14 cellular contexts compared by ENCODE assay signal in genomic region chr18:12843420-12844346, GRCh38. TPM values are rescaled to one million over a fixed set of nuclear protein-coding genes. Genes with fewer than 3 reads are reported as not detected.
DNase-seq lines count a peak whose midpoint lies in the region; ATAC-seq, FAIRE-seq and TF ChIP-seq lines count a peak whose summit lies in the region.
"Had no signal": no experiment of that assay in that cellular context is flagged by ENCODE, and none has a peak within 500 bp of the region (broad histone marks: within the 10 kb centered on the region; RNA-seq: fewer than 3 reads in every experiment).

No MANE protein-coding gene starts in this region.

- no peak for TF ChIP-seq CTCF in GM10248 (IDR thresholded peaks at IDR 0.05; ENCODE audit: control extremely low read depth, extremely low read depth, low read depth, missing control alignments)

- peak; percentile 83 for FAIRE-seq in urothelium cell line (lab: Jason Lieb, UNC)
- FAIRE-seq: G401.6 had no signal

- peaks cover 41% of the 10 kb centered on the region for H3K36me3 Mint-ChIP-seq in stimulated activated naive CD8-positive, alpha-beta T cell treated with anti-CD3 and anti-CD28 coated beads, Interleukin-15, Interleukin-2, amounts not matched to agents 100 ng/mL and 50 ng/mL, for 24 hours (ENCODE audit: low read depth)
- H3K36me3 Mint-ChIP-seq in activated CD4-positive, alpha-beta memory T cell treated with anti-CD3 and anti-CD28 coated beads, Interleukin-2, amount 10 ng/mL, durations not matched to agents 7 days and 5 days (ENCODE audit: low read depth): peaks cover 51% of the 10 kb centered on the region

- CTCF ChIA-PET in activated CD4-positive, alpha-beta memory T cell treated with anti-CD3 and anti-CD28 coated beads, Interleukin-2, amount 10 ng/mL, durations not matched to agents 7 days and 5 days (lab: Charles Lee): interaction anchor here (1.0 to 2.1 kb wide), 4 partner anchors 14 to 49 kb away, joined by 3 to 7 read pairs (median 4); partner anchors contain the start of gene PTPN2
- CTCF ChIA-PET in GM10248 (lab: Yijun Ruan, JAX): interaction anchor here (0.8 to 2.2 kb wide), 8 partner anchors 9 to 50 kb away, joined by 3 to 14 read pairs (median 4); no protein-coding TSS in a partner anchor

- in situ Hi-C loops in KBM-7 (cut with MboI; ENCODE audit: low pct_unique_long_range_greater_than_20kb, low sequenced_read_pairs): no loop called here

- DNase-seq in stimulated activated naive CD8-positive, alpha-beta T cell treated with anti-CD3 and anti-CD28 coated beads, Interleukin-15, amount 100 ng/mL, for 72 hours: no peak
- no peak for DNase-seq in activated CD4-positive, alpha-beta memory T cell treated with anti-CD3 and anti-CD28 coated beads, Interleukin-2, amount 10 ng/mL, durations not matched to agents 7 days and 5 days
- peak; percentile 24 for DNase-seq in iPS-NIHi7 (ENCODE audit: extremely low spot score)
- DNase-seq in urothelium cell line (ENCODE audit: low spot score): no peak
- no peak for DNase-seq in NCI-H446 (lab: John Stamatoyannopoulos, UW)
- DNase-seq in KBM-7: no peak
- DNase-seq in GM10248 (ENCODE audit: extremely low spot score): no peak
- DNase-seq: activated CD8-positive, alpha-beta memory T cell treated with anti-CD3 and anti-CD28 coated beads, Interleukin-2, amount 50 U/mL, for 4 hours; NCI-H2081; stimulated activated CD4-positive, alpha-beta T cell treated with anti-CD3 and anti-CD28 coated beads, Interleukin-2, amount 100 ng/mL, for 24 hours; stimulated activated naive CD4-positive, alpha-beta T cell; T-helper 9 cell had no signal

- no peaks in the 10 kb centered on the region for H3K9me3 Mint-ChIP-seq in stimulated activated naive CD8-positive, alpha-beta T cell treated with anti-CD3 and anti-CD28 coated beads, Interleukin-15, Interleukin-2, amounts not matched to agents 100 ng/mL and 50 ng/mL, for 24 hours
- H3K9me3 Mint-ChIP-seq in stimulated activated naive CD8-positive, alpha-beta T cell treated with anti-CD3 and anti-CD28 coated beads, Interleukin-15, amount 100 ng/mL, for 72 hours: no peaks in the 10 kb centered on the region
- H3K9me3 Mint-ChIP-seq in activated CD4-positive, alpha-beta memory T cell treated with anti-CD3 and anti-CD28 coated beads, Interleukin-2, amount 10 ng/mL, durations not matched to agents 7 days and 5 days: no peaks in the 10 kb centered on the region

- H3K27me3 Mint-ChIP-seq in stimulated activated naive CD8-positive, alpha-beta T cell treated with anti-CD3 and anti-CD28 coated beads, Interleukin-15, Interleukin-2, amounts not matched to agents 100 ng/mL and 50 ng/mL, for 24 hours: no peaks in the 10 kb centered on the region
- no peaks in the 10 kb centered on the region for H3K27me3 Mint-ChIP-seq in stimulated activated naive CD8-positive, alpha-beta T cell treated with anti-CD3 and anti-CD28 coated beads, Interleukin-15, amount 100 ng/mL, for 72 hours
- H3K27me3 Mint-ChIP-seq in activated CD4-positive, alpha-beta memory T cell treated with anti-CD3 and anti-CD28 coated beads, Interleukin-2, amount 10 ng/mL, durations not matched to agents 7 days and 5 days: no peaks in the 10 kb centered on the region

- H3K4me1 Mint-ChIP-seq in stimulated activated naive CD8-positive, alpha-beta T cell treated with anti-CD3 and anti-CD28 coated beads, Interleukin-15, Interleukin-2, amounts not matched to agents 100 ng/mL and 50 ng/mL, for 24 hours (ENCODE audit: low read depth): peaks cover 78% of the 10 kb centered on the region
- H3K4me1 Mint-ChIP-seq in stimulated activated naive CD8-positive, alpha-beta T cell treated with anti-CD3 and anti-CD28 coated beads, Interleukin-15, amount 100 ng/mL, for 72 hours: peaks cover 74% of the 10 kb centered on the region
- H3K4me1 Mint-ChIP-seq in activated CD4-positive, alpha-beta memory T cell treated with anti-CD3 and anti-CD28 coated beads, Interleukin-2, amount 10 ng/mL, durations not matched to agents 7 days and 5 days: peaks cover 72% of the 10 kb centered on the region

- H3K27ac Mint-ChIP-seq in stimulated activated naive CD8-positive, alpha-beta T cell treated with anti-CD3 and anti-CD28 coated beads, Interleukin-15, Interleukin-2, amounts not matched to agents 100 ng/mL and 50 ng/mL, for 24 hours: peak overlapping the region; percentile 72
- H3K27ac Mint-ChIP-seq in stimulated activated naive CD8-positive, alpha-beta T cell treated with anti-CD3 and anti-CD28 coated beads, Interleukin-15, amount 100 ng/mL, for 72 hours: peak overlapping the region in 1 of 2 donors; percentile 74
- peak overlapping the region; percentile 63 for H3K27ac Mint-ChIP-seq in activated CD4-positive, alpha-beta memory T cell treated with anti-CD3 and anti-CD28 coated beads, Interleukin-2, amount 10 ng/mL, durations not matched to agents 7 days and 5 days

- H3K4me3 Mint-ChIP-seq in stimulated activated naive CD8-positive, alpha-beta T cell treated with anti-CD3 and anti-CD28 coated beads, Interleukin-15, Interleukin-2, amounts not matched to agents 100 ng/mL and 50 ng/mL, for 24 hours: no peak overlapping the region
- H3K4me3 Mint-ChIP-seq in stimulated activated naive CD8-positive, alpha-beta T cell treated with anti-CD3 and anti-CD28 coated beads, Interleukin-15, amount 100 ng/mL, for 72 hours: peak overlapping the region in 1 of 2 donors; percentile 1
- peak overlapping the region; percentile 8 for H3K4me3 Mint-ChIP-seq in activated CD4-positive, alpha-beta memory T cell treated with anti-CD3 and anti-CD28 coated beads, Interleukin-2, amount 10 ng/mL, durations not matched to agents 7 days and 5 days

- POLR2A ChIA-PET in activated CD4-positive, alpha-beta memory T cell treated with anti-CD3 and anti-CD28 coated beads, Interleukin-2, amount 10 ng/mL, durations not matched to agents 7 days and 5 days (lab: Charles Lee): interaction anchor here (0.9 to 2.5 kb wide), 12 partner anchors 14 to 148 kb away, joined by 3 to 31 read pairs (median 4); partner anchors contain the start of genes CEP192, PSMG2 and PTPN2
- POLR2A ChIA-PET in GM10248 (lab: Yijun Ruan, JAX): no interaction called here

- no peak for ATAC-seq in stimulated activated naive CD8-positive, alpha-beta T cell treated with anti-CD3 and anti-CD28 coated beads, Interleukin-15, amount 100 ng/mL, for 72 hours

RNA-seq across cellular contexts. Expression of gene PTPN2, which starts 40.4 kb away (rescaled TPM):
- 10 to 100 TPM; 82.9 to 90.8 TPM for total RNA-seq in activated CD4-positive, alpha-beta memory T cell treated with anti-CD3 and anti-CD28 coated beads, Interleukin-2, amount 10 ng/mL, durations not matched to agents 7 days and 5 days
